ENCODE assay signal across 24 cellular contexts in genomic region chr7:75985009-75985517, GRCh38.
"Had no signal": no experiment of that assay in that cellular context is flagged by ENCODE, and none has a peak within 500 bp of the region (broad histone marks: within the 10 kb centered on the region; RNA-seq: fewer than 3 reads in every experiment).

No MANE protein-coding gene starts in this region.

- H3K9me3 ChIP-seq: lower lobe of right lung, suprapubic skin, transverse colon had no signal

- H3K4me3 ChIP-seq: lower lobe of right lung, suprapubic skin, transverse colon had no signal

- H3K4me3 Mint-ChIP-seq: activated B cell treated with CpG ODN at 0.5 μM for 24 hours; activated CD8-positive, alpha-beta memory T cell treated with anti-CD3 and anti-CD28 coated beads, Interleukin-2, amount 10 ng/mL, durations not matched to agents 7 days and 5 days; activated CD8-positive, alpha-beta T cell treated with anti-CD3 and anti-CD28 coated beads for 36 hours; activated T-helper 1 cell treated with anti-CD3 and anti-CD28 coated beads, Interleukin-12 subunit alpha, Interleukin-12 subunit beta, Interleukin-2, Interleukin-4 antibody, amounts not matched to agents 30 ng/mL and 10 ng/mL and 1 ng/mL, durations not matched to agents 14 hours and 24 hours and 36 hours; brain; naive B cell; stimulated activated naive CD8-positive, alpha-beta T cell treated with anti-CD3 and anti-CD28 coated beads, Interleukin-15, Interleukin-2, amounts not matched to agents 100 ng/mL and 50 ng/mL, for 24 hours; T-helper 1 cell treated with Interleukin-12 subunit alpha and Interleukin-12 subunit beta and Interleukin-4 antibody, amounts not matched to agents 30 μg/mL and 1 μg/mL, for 36 hours had no signal

- H3K27ac Mint-ChIP-seq: activated B cell treated with CpG ODN at 0.5 μM for 24 hours; activated CD8-positive, alpha-beta memory T cell treated with anti-CD3 and anti-CD28 coated beads, Interleukin-2, amount 10 ng/mL, durations not matched to agents 7 days and 5 days; activated CD8-positive, alpha-beta T cell treated with anti-CD3 and anti-CD28 coated beads for 36 hours; activated T-helper 1 cell treated with anti-CD3 and anti-CD28 coated beads, Interleukin-12 subunit alpha, Interleukin-12 subunit beta, Interleukin-2, Interleukin-4 antibody, amounts not matched to agents 30 ng/mL and 10 ng/mL and 1 ng/mL, durations not matched to agents 14 hours and 24 hours and 36 hours; brain; naive B cell; progenitor cell of endocrine pancreas; stimulated activated naive CD8-positive, alpha-beta T cell treated with anti-CD3 and anti-CD28 coated beads, Interleukin-15, Interleukin-2, amounts not matched to agents 100 ng/mL and 50 ng/mL, for 24 hours; T-helper 1 cell treated with Interleukin-12 subunit alpha and Interleukin-12 subunit beta and Interleukin-4 antibody, amounts not matched to agents 30 μg/mL and 1 μg/mL, for 36 hours had no signal

- H3K27ac ChIP-seq: lower lobe of right lung, suprapubic skin had no signal

- H3K4me1 ChIP-seq: lower lobe of right lung had no signal

- DNase-seq: activated B cell treated with CpG ODN at 0.5 μM for 24 hours; activated CD4-positive, alpha-beta T cell treated with anti-CD3 and anti-CD28 coated beads for 48 hours; activated CD8-positive, alpha-beta memory T cell treated with anti-CD3 and anti-CD28 coated beads, Interleukin-2, amount 10 ng/mL, durations not matched to agents 7 days and 5 days; activated CD8-positive, alpha-beta T cell treated with anti-CD3 and anti-CD28 coated beads for 36 hours; activated gamma-delta T cell; activated naive CD4-positive, alpha-beta T cell treated with anti-CD3 and anti-CD28 coated beads, Interleukin-2, amount 50 U/mL, for 16 hours; activated T-cell treated with anti-CD3 and anti-CD28 coated beads for 4 hours; central memory CD4-positive, alpha-beta T cell; effector memory CD4-positive, alpha-beta T cell; foreskin melanocyte; left cardiac atrium; naive B cell; occipital lobe; retina; stimulated activated CD4-positive, alpha-beta T cell treated with anti-CD3 and anti-CD28 coated beads, Interleukin-4, amount 100 ng/mL, for 24 hours; T1000; transverse colon had no signal

- H3K27me3 Mint-ChIP-seq: activated B cell treated with CpG ODN at 0.5 μM for 24 hours; activated CD8-positive, alpha-beta memory T cell treated with anti-CD3 and anti-CD28 coated beads, Interleukin-2, amount 10 ng/mL, durations not matched to agents 7 days and 5 days; activated CD8-positive, alpha-beta T cell treated with anti-CD3 and anti-CD28 coated beads for 36 hours; brain; naive B cell; progenitor cell of endocrine pancreas; stimulated activated naive CD8-positive, alpha-beta T cell treated with anti-CD3 and anti-CD28 coated beads, Interleukin-15, Interleukin-2, amounts not matched to agents 100 ng/mL and 50 ng/mL, for 24 hours had no signal

- H3K9me3 Mint-ChIP-seq: activated B cell treated with CpG ODN at 0.5 μM for 24 hours; activated CD8-positive, alpha-beta T cell treated with anti-CD3 and anti-CD28 coated beads for 36 hours; activated T-helper 1 cell treated with anti-CD3 and anti-CD28 coated beads, Interleukin-12 subunit alpha, Interleukin-12 subunit beta, Interleukin-2, Interleukin-4 antibody, amounts not matched to agents 30 ng/mL and 10 ng/mL and 1 ng/mL, durations not matched to agents 14 hours and 24 hours and 36 hours; brain; naive B cell; stimulated activated naive CD8-positive, alpha-beta T cell treated with anti-CD3 and anti-CD28 coated beads, Interleukin-15, Interleukin-2, amounts not matched to agents 100 ng/mL and 50 ng/mL, for 24 hours; T-helper 1 cell treated with Interleukin-12 subunit alpha and Interleukin-12 subunit beta and Interleukin-4 antibody, amounts not matched to agents 30 μg/mL and 1 μg/mL, for 36 hours had no signal

- H3K27me3 ChIP-seq: suprapubic skin, transverse colon had no signal

- ATAC-seq: activated CD8-positive, alpha-beta memory T cell treated with anti-CD3 and anti-CD28 coated beads, Interleukin-2, amount 10 ng/mL, durations not matched to agents 7 days and 5 days; activated CD8-positive, alpha-beta T cell treated with anti-CD3 and anti-CD28 coated beads for 36 hours; left cardiac atrium; lower lobe of right lung had no signal
